8 cellular contexts compared by ENCODE assay signal in the genomic region with DNA sequence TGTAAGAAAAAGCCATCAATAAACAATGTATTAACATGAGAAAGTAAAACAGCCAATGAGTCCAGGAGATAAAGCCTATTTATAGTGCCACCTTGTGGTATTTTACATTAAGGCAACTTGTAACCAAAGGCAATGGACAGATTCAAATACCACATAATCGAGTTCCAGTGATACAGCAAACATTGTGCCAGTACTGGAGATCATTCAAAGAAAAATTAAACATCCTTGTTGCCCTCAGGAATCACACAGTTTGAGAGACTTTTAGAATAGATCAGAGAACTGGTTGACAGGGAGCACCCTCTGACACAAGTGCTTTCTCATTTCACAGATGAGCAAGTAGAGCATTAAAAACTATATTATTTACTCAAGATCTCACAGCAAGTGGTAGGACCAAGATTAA.
DNase-seq lines count a peak whose midpoint lies in the region; ATAC-seq, FAIRE-seq and TF ChIP-seq lines count a peak whose summit lies in the region.

No MANE protein-coding gene starts in this region.

- DNase-seq in Daoy (ENCODE audit: low read depth) = peak; percentile 20
- DNase-seq in H54 (ENCODE audit: insufficient read length, low spot score) = no peak
- DNase-seq in NCI-H1694 treated with DMSO at 0.1 percent for 48 hours (lab: John Stamatoyannopoulos, UW) = peak; percentile 50
- DNase-seq in glomerular visceral epithelial cell (ENCODE audit: extremely low spot score) = peak; percentile 48
- DNase-seq in putamen (ENCODE audit: low spot score) = peak; percentile 68
- DNase-seq in GF-D8 (lab: John Stamatoyannopoulos, UW) = no peak

- TF ChIP-seq POLR2A in H54 (IDR thresholded peaks at IDR 0.05; ENCODE audit: low read depth, low read length) = no peak

- FAIRE-seq in H54 (lab: Jason Lieb, UNC) = peak; percentile 79

- H3K4me3 ChIP-seq in WI38 (ENCODE audit: low read depth, low read length) = no peak overlapping the region

- peak; percentile 50; the same call in 1 of the 2 replicates for TF ChIP-seq CTCF in WI38 (IDR thresholded peaks at IDR 0.05; ENCODE audit: low read depth, low read length)

- no peak for ATAC-seq in HG02970 (IDR thresholded peaks at IDR 0.05; ENCODE audit: low FRiP score, unreplicated experiment)

Comparison
In these comparisons a context has a peak if more than half of its experiments do, and no peak if none do; other contexts are left out.
1. DNase-seq: peak in Daoy (single experiment), NCI-H1694 treated with DMSO at 0.1 percent for 48 hours (single experiment), glomerular visceral epithelial cell (single experiment) and putamen (single experiment); none in H54 (single experiment) and GF-D8 (single experiment).